26 cellular contexts compared by ENCODE assay signal in the genomic region with DNA sequence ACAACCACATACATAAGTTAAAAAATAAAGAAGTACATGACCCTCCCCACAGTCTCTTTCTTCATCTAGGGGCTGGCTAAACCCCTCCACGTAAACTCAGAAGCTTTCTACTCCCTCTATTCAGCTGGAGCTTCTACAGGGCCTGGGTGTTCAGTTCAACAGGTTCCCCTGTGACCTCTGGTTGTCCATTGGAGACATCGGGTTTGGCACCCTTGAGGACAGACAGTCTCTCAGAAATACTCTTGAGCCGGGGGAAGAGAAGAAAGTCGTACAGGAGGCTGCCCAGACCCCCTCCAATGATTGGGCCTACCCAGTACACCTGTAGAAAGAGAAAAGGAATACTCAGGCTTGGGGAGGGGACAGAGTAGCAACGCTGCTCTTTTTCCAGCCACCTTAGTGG. TPM values are rescaled to one million over a fixed set of nuclear protein-coding genes. Genes with fewer than 3 reads are reported as not detected.
DNase-seq lines count a peak whose midpoint lies in the region; ATAC-seq and TF ChIP-seq lines count a peak whose summit lies in the region.
"Had no signal": no experiment of that assay in that cellular context is flagged by ENCODE, and none has a peak within 500 bp of the region (broad histone marks: within the 10 kb centered on the region; RNA-seq: fewer than 3 reads in every experiment).

No MANE protein-coding gene starts in this region.

- DNase-seq in activated naive CD8-positive, alpha-beta T cell treated with anti-CD3 and anti-CD28 coated beads, Interleukin-2, amount 50 U/mL, for 24 hours, result no peak
- DNase-seq in stimulated activated naive B cell treated with anti-CD40 and anti-IgM and Interleukin-4, amounts not matched to agents 10 μg/mL and 1 μg/mL and 100 μg/mL, for 72 hours, result no peak
- DNase-seq in NCI-H345 (lab: John Stamatoyannopoulos, UW) (no peak), HUDEP-2 (lab: John Stamatoyannopoulos, UW; ENCODE audit: unreplicated experiment in 76 of 76) (no peak)
- no peak for DNase-seq in CD8-positive, alpha-beta memory T cell
- DNase-seq: 8988T; C1 segment of cervical spinal cord; Calu3; CD8-positive, alpha-beta T cell; DMS53; EL; GF-D8; H7; HFFc6; KG1; MV-4-11; NCI-H1105 treated with DMSO at 0.1 percent for 48 hours; NCI-H2029 treated with DMSO at 0.1 percent for 48 hours; NCI-H226; NCI-H774; NK-92 treated with Interleukin-12 subunit alpha and Interleukin-12 subunit beta, amount 100 ng/mL, for 24 hours; SIG-M5 had no signal

- no peak for ATAC-seq in activated naive CD8-positive, alpha-beta T cell treated with anti-CD3 and anti-CD28 coated beads, Interleukin-2, amount 50 U/mL, for 24 hours
- no peak for ATAC-seq in activated T-helper 17 cell treated with anti-CD3 and anti-CD28 coated beads, Interleukin-2, amount 50 U/mL, for 72 hours (replicated peaks)
- ATAC-seq in stimulated activated naive B cell treated with anti-CD40 and anti-IgM and Interleukin-4, amounts not matched to agents 10 μg/mL and 1 μg/mL and 100 μg/mL, for 72 hours (replicated peaks), result no peak
- ATAC-seq: CD8-positive, alpha-beta T cell; Panc1 had no signal

- H3K4me3 ChIP-seq in CD8-positive, alpha-beta memory T cell (ENCODE audit: low read length), result no peak overlapping the region

- H3K27me3 Mint-ChIP-seq in activated naive CD8-positive, alpha-beta T cell, result no peaks in the 10 kb centered on the region
- no peaks in the 10 kb centered on the region for H3K27me3 Mint-ChIP-seq in activated naive CD8-positive, alpha-beta T cell treated with anti-CD3 and anti-CD28 coated beads, Interleukin-2, amount 50 U/mL, for 24 hours
- no peaks in the 10 kb centered on the region for H3K27me3 Mint-ChIP-seq in activated T-helper 17 cell treated with anti-CD3 and anti-CD28 coated beads, Interleukin-2, amount 50 U/mL, for 72 hours
- H3K27me3 Mint-ChIP-seq in nephron (ENCODE audit: low read depth), result no peaks in the 10 kb centered on the region
- H3K27me3 Mint-ChIP-seq in stimulated activated naive B cell treated with anti-CD40 and anti-IgM and Interleukin-4, amounts not matched to agents 10 μg/mL and 1 μg/mL and 100 μg/mL, for 72 hours, result no peaks in the 10 kb centered on the region
- peaks cover 0 to 2% of the 10 kb centered on the region in 2 donors for H3K27me3 Mint-ChIP-seq in CD8-positive, alpha-beta memory T cell

- no peaks in the 10 kb centered on the region for H3K36me3 ChIP-seq in CD8-positive, alpha-beta memory T cell (ENCODE audit: insufficient read depth, low read length)

- H3K9me3 Mint-ChIP-seq in activated naive CD8-positive, alpha-beta T cell (ENCODE audit: low read depth), result no peaks in the 10 kb centered on the region
- no peaks in the 10 kb centered on the region for H3K9me3 Mint-ChIP-seq in activated naive CD8-positive, alpha-beta T cell treated with anti-CD3 and anti-CD28 coated beads, Interleukin-2, amount 50 U/mL, for 24 hours
- H3K9me3 Mint-ChIP-seq in activated T-helper 17 cell treated with anti-CD3 and anti-CD28 coated beads, Interleukin-2, amount 50 U/mL, for 72 hours, result no peaks in the 10 kb centered on the region
- H3K9me3 Mint-ChIP-seq in nephron, result peaks cover 2% of the 10 kb centered on the region
- no peaks in the 10 kb centered on the region for H3K9me3 Mint-ChIP-seq in stimulated activated naive B cell treated with anti-CD40 and anti-IgM and Interleukin-4, amounts not matched to agents 10 μg/mL and 1 μg/mL and 100 μg/mL, for 72 hours
- no peaks in the 10 kb centered on the region for H3K9me3 Mint-ChIP-seq in CD8-positive, alpha-beta memory T cell
- H3K9me3 Mint-ChIP-seq: CD8-positive, alpha-beta T cell; HFFc6 had no signal

- CTCF ChIA-PET in CD8-positive, alpha-beta memory T cell (lab: Charles Lee), result interaction anchor here (1.4 to 4.6 kb wide), 2 partner anchors 13 to 332 kb away, joined by 3 to 27 read pairs; no protein-coding TSS in a partner anchor

- H3K9me3 ChIP-seq in CD8-positive, alpha-beta memory T cell (ENCODE audit: low read length), result no peaks in the 10 kb centered on the region

- TF ChIP-seq CTCF in nephron (IDR thresholded peaks at IDR 0.05; ENCODE audit: unreplicated experiment in 3 of 3), result no peak

- POLR2A ChIA-PET in CD8-positive, alpha-beta memory T cell (lab: Charles Lee), result interaction anchor here (0.6 to 0.7 kb wide), 3 partner anchors 53 to 524 kb away, joined by 3 to 5 read pairs (median 3); a partner anchor contains a TSS

- no peak overlapping the region for H3K27ac Mint-ChIP-seq in activated naive CD8-positive, alpha-beta T cell
- H3K27ac Mint-ChIP-seq in activated naive CD8-positive, alpha-beta T cell treated with anti-CD3 and anti-CD28 coated beads, Interleukin-2, amount 50 U/mL, for 24 hours, result no peak overlapping the region
- peak overlapping the region; percentile 50 for H3K27ac Mint-ChIP-seq in activated T-helper 17 cell treated with anti-CD3 and anti-CD28 coated beads, Interleukin-2, amount 50 U/mL, for 72 hours
- H3K27ac Mint-ChIP-seq in nephron, result peak overlapping the region; percentile 61 to 99 (median 88)
- H3K27ac Mint-ChIP-seq in stimulated activated naive B cell treated with anti-CD40 and anti-IgM and Interleukin-4, amounts not matched to agents 10 μg/mL and 1 μg/mL and 100 μg/mL, for 72 hours, result peak overlapping the region; percentile 20
- H3K27ac Mint-ChIP-seq in CD8-positive, alpha-beta memory T cell, result no peak overlapping the region
- H3K27ac Mint-ChIP-seq: CD8-positive, alpha-beta T cell; HFFc6 had no signal

- H3K36me3 Mint-ChIP-seq in activated naive CD8-positive, alpha-beta T cell, result peaks cover 2% of the 10 kb centered on the region
- H3K36me3 Mint-ChIP-seq in activated naive CD8-positive, alpha-beta T cell treated with anti-CD3 and anti-CD28 coated beads, Interleukin-2, amount 50 U/mL, for 24 hours (ENCODE audit: low read depth), result peaks cover 6% of the 10 kb centered on the region
- H3K36me3 Mint-ChIP-seq in activated T-helper 17 cell treated with anti-CD3 and anti-CD28 coated beads, Interleukin-2, amount 50 U/mL, for 72 hours (ENCODE audit: low read depth), result no peaks in the 10 kb centered on the region
- H3K36me3 Mint-ChIP-seq in nephron (ENCODE audit: low read depth), result peaks cover 9% of the 10 kb centered on the region
- peaks cover 7 to 12% of the 10 kb centered on the region in 2 donors for H3K36me3 Mint-ChIP-seq in stimulated activated naive B cell treated with anti-CD40 and anti-IgM and Interleukin-4, amounts not matched to agents 10 μg/mL and 1 μg/mL and 100 μg/mL, for 72 hours
- peaks cover 0 to 4% (median 0%) of the 10 kb centered on the region in 3 donors for H3K36me3 Mint-ChIP-seq in CD8-positive, alpha-beta memory T cell

- H3K4me1 ChIP-seq in CD8-positive, alpha-beta memory T cell (ENCODE audit: insufficient read depth, low read length), result peaks cover 8% of the 10 kb centered on the region

- no peak overlapping the region for H3K27ac ChIP-seq in CD8-positive, alpha-beta memory T cell (ENCODE audit: low read depth, low read length)

- H3K27me3 ChIP-seq in CD8-positive, alpha-beta memory T cell (ENCODE audit: insufficient read depth, low read length, poor library complexity, severe bottlenecking), result no peaks in the 10 kb centered on the region

- H3K4me3 Mint-ChIP-seq in activated naive CD8-positive, alpha-beta T cell, result peak overlapping the region; percentile 44
- no peak overlapping the region for H3K4me3 Mint-ChIP-seq in activated naive CD8-positive, alpha-beta T cell treated with anti-CD3 and anti-CD28 coated beads, Interleukin-2, amount 50 U/mL, for 24 hours
- peak overlapping the region; percentile 92 for H3K4me3 Mint-ChIP-seq in activated T-helper 17 cell treated with anti-CD3 and anti-CD28 coated beads, Interleukin-2, amount 50 U/mL, for 72 hours
- H3K4me3 Mint-ChIP-seq in nephron, result peak overlapping the region; percentile 58 to 94 (median 92)
- H3K4me3 Mint-ChIP-seq in stimulated activated naive B cell treated with anti-CD40 and anti-IgM and Interleukin-4, amounts not matched to agents 10 μg/mL and 1 μg/mL and 100 μg/mL, for 72 hours, result no peak overlapping the region
- H3K4me3 Mint-ChIP-seq in CD8-positive, alpha-beta memory T cell, result peak overlapping the region in 3 of 7 donors; percentile 9 to 68 (median 62)

- H3K4me1 Mint-ChIP-seq in activated naive CD8-positive, alpha-beta T cell (ENCODE audit: low read depth), result peaks cover 13% of the 10 kb centered on the region
- H3K4me1 Mint-ChIP-seq in activated naive CD8-positive, alpha-beta T cell treated with anti-CD3 and anti-CD28 coated beads, Interleukin-2, amount 50 U/mL, for 24 hours, result peaks cover 19% of the 10 kb centered on the region
- H3K4me1 Mint-ChIP-seq in activated T-helper 17 cell treated with anti-CD3 and anti-CD28 coated beads, Interleukin-2, amount 50 U/mL, for 72 hours, result peaks cover 9% of the 10 kb centered on the region
- peaks cover 39% of the 10 kb centered on the region for H3K4me1 Mint-ChIP-seq in nephron
- H3K4me1 Mint-ChIP-seq in stimulated activated naive B cell treated with anti-CD40 and anti-IgM and Interleukin-4, amounts not matched to agents 10 μg/mL and 1 μg/mL and 100 μg/mL, for 72 hours, result peaks cover 11 to 27% of the 10 kb centered on the region in 2 donors
- H3K4me1 Mint-ChIP-seq in CD8-positive, alpha-beta memory T cell, result peaks cover 14 to 16% (median 16%) of the 10 kb centered on the region in 3 donors

RNA-seq across cellular contexts. Expression of a gene that starts 1.9 kb away (rescaled TPM):
- total RNA-seq in activated T-helper 17 cell treated with anti-CD3 and anti-CD28 coated beads, Interleukin-2, amount 50 U/mL, for 72 hours, result 10 to 100 TPM; 36.6 to 57.4 TPM
- total RNA-seq in CD8-positive, alpha-beta memory T cell, result 10 to 100 TPM; 61.9 to 64.1 TPM
- polyA plus RNA-seq in CD8-positive, alpha-beta memory T cell, result 3.9 TPM

RNA-seq across cellular contexts. Expression of a gene that starts 3.3 kb away (rescaled TPM):
- total RNA-seq in activated T-helper 17 cell treated with anti-CD3 and anti-CD28 coated beads, Interleukin-2, amount 50 U/mL, for 72 hours, result not detected
- total RNA-seq in CD8-positive, alpha-beta memory T cell, result not detected
- 0.07 TPM for polyA plus RNA-seq in CD8-positive, alpha-beta memory T cell
- total RNA-seq: Calu3; CD8-positive, alpha-beta T cell; H7 had no signal

RNA-seq across cellular contexts. Expression of a gene that starts 17.2 kb away (rescaled TPM):
- 1 to 10 TPM; 3.9 to 4.2 TPM for total RNA-seq in activated T-helper 17 cell treated with anti-CD3 and anti-CD28 coated beads, Interleukin-2, amount 50 U/mL, for 72 hours
- total RNA-seq in CD8-positive, alpha-beta memory T cell, result 1 to 10 TPM; 3.7 to 3.9 TPM
- polyA plus RNA-seq in CD8-positive, alpha-beta memory T cell, result 1.1 TPM

RNA-seq across cellular contexts. Expression of a gene that starts 36.8 kb away (rescaled TPM):
- 1 to 10 TPM; 1.3 to 4.7 TPM for total RNA-seq in activated T-helper 17 cell treated with anti-CD3 and anti-CD28 coated beads, Interleukin-2, amount 50 U/mL, for 72 hours
- 1 to 10 TPM; 2.3 to 2.5 TPM for total RNA-seq in CD8-positive, alpha-beta memory T cell
- polyA plus RNA-seq in CD8-positive, alpha-beta memory T cell, result 3.2 TPM
- total RNA-seq: HFFc6 had no signal

Comparison
In these comparisons a context has a peak if more than half of its experiments do, and no peak if none do; other contexts are left out.
1. H3K4me3 Mint-ChIP-seq: peak in activated naive CD8-positive, alpha-beta T cell (single experiment), activated T-helper 17 cell treated with anti-CD3 and anti-CD28 coated beads, Interleukin-2, amount 50 U/mL, for 72 hours (single experiment) and nephron (3 of 3); none in activated naive CD8-positive, alpha-beta T cell treated with anti-CD3 and anti-CD28 coated beads, Interleukin-2, amount 50 U/mL, for 24 hours (single experiment) and stimulated activated naive B cell treated with anti-CD40 and anti-IgM and Interleukin-4, amounts not matched to agents 10 μg/mL and 1 μg/mL and 100 μg/mL, for 72 hours (0 of 2).
2. H3K27ac Mint-ChIP-seq: peak in activated T-helper 17 cell treated with anti-CD3 and anti-CD28 coated beads, Interleukin-2, amount 50 U/mL, for 72 hours (single experiment), nephron (3 of 3) and stimulated activated naive B cell treated with anti-CD40 and anti-IgM and Interleukin-4, amounts not matched to agents 10 μg/mL and 1 μg/mL and 100 μg/mL, for 72 hours (single experiment); none in activated naive CD8-positive, alpha-beta T cell (single experiment), activated naive CD8-positive, alpha-beta T cell treated with anti-CD3 and anti-CD28 coated beads, Interleukin-2, amount 50 U/mL, for 24 hours (single experiment) and CD8-positive, alpha-beta memory T cell (0 of 8).